Comparison of ENCODE assay signal across 19 cellular contexts in the genomic region with DNA sequence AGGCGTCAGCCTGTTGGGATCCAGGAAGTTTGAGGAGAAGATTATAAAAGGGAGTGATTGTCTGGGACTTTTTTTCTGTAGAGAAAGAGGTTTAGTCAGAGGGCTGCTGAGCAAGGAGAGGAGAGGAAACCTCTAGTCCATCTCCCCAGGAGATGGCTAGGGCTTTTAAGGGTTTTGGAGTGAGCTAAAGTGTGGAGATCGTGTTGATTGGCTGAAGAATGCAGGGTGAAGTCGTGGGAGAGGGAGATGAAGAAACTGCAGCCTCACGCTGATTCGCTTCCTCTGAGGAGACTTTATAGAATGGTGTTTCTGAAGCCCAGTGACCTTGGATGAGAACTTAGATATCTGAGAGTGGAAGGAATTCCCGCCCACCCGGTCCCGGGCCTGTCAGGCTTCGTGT.
DNase-seq lines count a peak whose midpoint lies in the region; ATAC-seq, FAIRE-seq and TF ChIP-seq lines count a peak whose summit lies in the region.
"Had no signal": no experiment of that assay in that cellular context is flagged by ENCODE, and none has a peak within 500 bp of the region (broad histone marks: within the 10 kb centered on the region; RNA-seq: fewer than 3 reads in every experiment).

No MANE protein-coding gene starts in this region.

- no peaks in the 10 kb centered on the region for H3K9me1 ChIP-seq in K562 (ENCODE audit: control insufficient read depth, insufficient read depth, low read length)

- no peak overlapping the region for H3K4me3 ChIP-seq in AG10803 (ENCODE audit: low read length)
- no peak overlapping the region for H3K4me3 ChIP-seq in K562
- no peak overlapping the region for H3K4me3 ChIP-seq in MG63
- H3K4me3 ChIP-seq: breast epithelium, gastrocnemius medialis, skin epidermis, suprapubic skin had no signal

- H3K36me3 Mint-ChIP-seq in naive B cell = peaks cover 0 to under 1% of the 10 kb centered on the region in 2 donors
- H3K36me3 Mint-ChIP-seq: activated naive CD4-positive, alpha-beta T cell treated with anti-CD3 and anti-CD28 coated beads, Interleukin-2, amount 50 U/mL, for 72 hours had no signal

- WGBS in K562 (ENCODE audit: insufficient coverage, low coverage, missing lambda C conversion rate) = 0% methylated on average over 9 of the region's 9 CpGs

- TF ChIP-seq CTCF in AG10803 (conservative IDR thresholded peaks at IDR 0.05; ENCODE audit: low read length) (no peak), K562 (IDR thresholded peaks at IDR 0.05 in 2 of 3, conservative IDR thresholded peaks at IDR 0.05 in 1 of 3; ENCODE audit: insufficient read depth in 2 of 3, low read depth in 1 of 3, low read length in 3 of 3) (no peak)

- peak overlapping the region; percentile 70 to 91 (median 87) for H3K27ac Mint-ChIP-seq in naive B cell

- H3K4me3 Mint-ChIP-seq in naive B cell = peak overlapping the region in 6 of 8 donors; percentile 19 to 87 (median 80)
- H3K4me3 Mint-ChIP-seq: dendritic cell treated with granulocyte-macrophage colony-stimulating factor and Interleukin-4, amounts not matched to agents 40 ng/mL and 50 ng/mL, for 4 days; H9 had no signal

- H3K79me2 ChIP-seq in K562 (ENCODE audit: control insufficient read depth, insufficient read depth, low read length) = no peaks in the 10 kb centered on the region

- in situ Hi-C loops in K562 (cut with MboI) = no loop called here

- TF ChIP-seq RAD21 in K562 (CRISPR knock-in tag; conservative IDR thresholded peaks at IDR 0.05 in 1 of 2, IDR thresholded peaks at IDR 0.05 in 1 of 2) = no peak

- POLR2A ChIA-PET in K562 (lab: Yijun Ruan, JAX) = no interaction called here

- no peak for TF ChIP-seq EP300 in K562 (IDR thresholded peaks at IDR 0.05; ENCODE audit: low read length)

- no peak overlapping the region for H3K9ac ChIP-seq in K562 (ENCODE audit: insufficient read depth in 1 of 2, low read depth in 2 of 2, low read length in 2 of 2)

- H3K27ac ChIP-seq in K562 (ENCODE audit: extremely low read depth, low read depth, low read length) = no peak overlapping the region
- H3K27ac ChIP-seq: gastrocnemius medialis, skin epidermis, suprapubic skin had no signal

- H3K27me3 Mint-ChIP-seq in naive B cell = peaks cover 0 to under 1% (median 0%) of the 10 kb centered on the region in 3 donors
- H3K27me3 Mint-ChIP-seq: dendritic cell treated with granulocyte-macrophage colony-stimulating factor and Interleukin-4, amounts not matched to agents 40 ng/mL and 50 ng/mL, for 4 days had no signal

- DNase-seq in AG10803 (ENCODE audit: low read depth) (peak; percentile 18), EH (ENCODE audit: low read depth) (peak; percentile 9), K562 (ENCODE audit: extremely low read depth in 1 of 4, low spot score in 3 of 4) (no peak), naive B cell (no peak), NCI-H526 treated with DMSO at 0.1 percent for 48 hours (lab: John Stamatoyannopoulos, UW) (no peak), MG63 (no peak)
- DNase-seq in effector CD4-positive, alpha-beta T cell = no peak
- DNase-seq: activated CD4-positive, alpha-beta T cell treated with anti-CD3 and anti-CD28 coated beads, Interleukin-2, amount 50 U/mL, for 48 hours; gastrocnemius medialis; GDM1; H9; SHP77; T-helper 1 cell had no signal

- H3K4me1 ChIP-seq in K562 (replicated peaks in 1 of 2; ENCODE audit: control insufficient read depth in 2 of 2, insufficient read depth in 2 of 2, low read length in 2 of 2) = no peaks in the 10 kb centered on the region
- H3K4me1 ChIP-seq: gastrocnemius medialis had no signal

- intact Hi-C loops in K562 (cut with micrococcal nuclease) = no loop called here

- CTCF ChIA-PET in K562 (lab: Yijun Ruan, JAX; ENCODE audit: low intra/inter-chr PET ratio) = no interaction called here

- H3K9me3 ChIP-seq in K562 (replicated peaks; ENCODE audit: control insufficient read depth, insufficient read depth, low read depth, low read length) = no peaks in the 10 kb centered on the region
- no peaks in the 10 kb centered on the region for H3K9me3 ChIP-seq in MG63
- H3K9me3 ChIP-seq: breast epithelium, gastrocnemius medialis, suprapubic skin had no signal

- H3K4me2 ChIP-seq in K562 (ENCODE audit: insufficient read depth, low read length) = no peak overlapping the region

- peaks cover 0 to 2% (median 0%) of the 10 kb centered on the region in 7 donors for H3K9me3 Mint-ChIP-seq in naive B cell
- H3K9me3 Mint-ChIP-seq: dendritic cell treated with granulocyte-macrophage colony-stimulating factor and Interleukin-4, amounts not matched to agents 40 ng/mL and 50 ng/mL, for 4 days; H9 had no signal

- no peak for TF ChIP-seq POLR2A in K562 (conservative IDR thresholded peaks at IDR 0.05)

- no peak for FAIRE-seq in K562 (lab: Jason Lieb, UNC)

- no peaks in the 10 kb centered on the region for H3K36me3 ChIP-seq in K562 (ENCODE audit: control insufficient read depth, insufficient read depth, low read length)
- H3K36me3 ChIP-seq in MG63 = no peaks in the 10 kb centered on the region
- H3K36me3 ChIP-seq: breast epithelium, gastrocnemius medialis, suprapubic skin had no signal

- ATAC-seq in K562 (no peak), naive B cell (ENCODE audit: low read depth in 2 of 2) (no peak), GM19455 (IDR thresholded peaks at IDR 0.05; ENCODE audit: unreplicated experiment) (no peak)
- ATAC-seq: activated naive CD4-positive, alpha-beta T cell treated with anti-CD3 and anti-CD28 coated beads, Interleukin-2, amount 50 U/mL, for 72 hours; gastrocnemius medialis had no signal

- peaks cover 0 to 22% of the 10 kb centered on the region in 2 experiments; a peak in 3 of 5 replicates for H3K27me3 ChIP-seq in K562 (ENCODE audit: control insufficient read depth in 2 of 2, insufficient read depth in 2 of 2, low read length in 2 of 2)
- H3K27me3 ChIP-seq in MG63 = no peaks in the 10 kb centered on the region
- H3K27me3 ChIP-seq: breast epithelium, gastrocnemius medialis, suprapubic skin had no signal

- H2AFZ ChIP-seq in K562 (ENCODE audit: low read depth, low read length) = peak overlapping the region; percentile 44; the same call in 1 of the 2 replicates

- no TSS peak for BruUV-seq in K562 (replicated peaks; lab: Mats Ljungman, UMichigan)

- H3K4me1 Mint-ChIP-seq in naive B cell = peaks cover 62 to 79% (median 73%) of the 10 kb centered on the region in 3 donors

- H4K20me1 ChIP-seq in K562 (replicated peaks; ENCODE audit: control insufficient read depth, insufficient read depth, low read length) = no peaks in the 10 kb centered on the region; the same call in none of the 2 replicates

TF ChIP-seq in K562, 482 proteins besides CTCF, POLR2A, EP300 and RAD21 (continues in another document):
- TF ChIP-seq TCF3 (CRISPR knock-in tag; IDR thresholded peaks at IDR 0.05) (no peak), CREBBP (IDR thresholded peaks at IDR 0.05; ENCODE audit: low read depth, low read length) (no peak), ZNF699 (CRISPR knock-in tag; IDR thresholded peaks at IDR 0.05; ENCODE audit: insufficient replicate concordance) (no peak), ZNF561 (CRISPR knock-in tag; conservative IDR thresholded peaks at IDR 0.05) (no peak), HDAC8 (tag; IDR thresholded peaks at IDR 0.05) (no peak), NONO (IDR thresholded peaks at IDR 0.05; ENCODE audit: low read depth in 2 of 2, low read length in 1 of 2) (no peak)
- TF ChIP-seq, protein P1, sequence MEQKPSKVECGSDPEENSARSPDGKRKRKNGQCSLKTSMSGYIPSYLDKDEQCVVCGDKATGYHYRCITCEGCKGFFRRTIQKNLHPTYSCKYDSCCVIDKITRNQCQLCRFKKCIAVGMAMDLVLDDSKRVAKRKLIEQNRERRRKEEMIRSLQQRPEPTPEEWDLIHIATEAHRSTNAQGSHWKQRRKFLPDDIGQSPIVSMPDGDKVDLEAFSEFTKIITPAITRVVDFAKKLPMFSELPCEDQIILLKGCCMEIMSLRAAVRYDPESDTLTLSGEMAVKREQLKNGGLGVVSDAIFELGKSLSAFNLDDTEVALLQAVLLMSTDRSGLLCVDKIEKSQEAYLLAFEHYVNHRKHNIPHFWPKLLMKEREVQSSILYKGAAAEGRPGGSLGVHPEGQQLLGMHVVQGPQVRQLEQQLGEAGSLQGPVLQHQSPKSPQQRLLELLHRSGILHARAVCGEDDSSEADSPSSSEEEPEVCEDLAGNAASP (IDR thresholded peaks at IDR 0.05) = no peak
- TF ChIP-seq, protein P2, sequence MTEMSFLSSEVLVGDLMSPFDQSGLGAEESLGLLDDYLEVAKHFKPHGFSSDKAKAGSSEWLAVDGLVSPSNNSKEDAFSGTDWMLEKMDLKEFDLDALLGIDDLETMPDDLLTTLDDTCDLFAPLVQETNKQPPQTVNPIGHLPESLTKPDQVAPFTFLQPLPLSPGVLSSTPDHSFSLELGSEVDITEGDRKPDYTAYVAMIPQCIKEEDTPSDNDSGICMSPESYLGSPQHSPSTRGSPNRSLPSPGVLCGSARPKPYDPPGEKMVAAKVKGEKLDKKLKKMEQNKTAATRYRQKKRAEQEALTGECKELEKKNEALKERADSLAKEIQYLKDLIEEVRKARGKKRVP (CRISPR knock-in tag; IDR thresholded peaks at IDR 0.05) = no peak
- TF ChIP-seq, protein P3, sequence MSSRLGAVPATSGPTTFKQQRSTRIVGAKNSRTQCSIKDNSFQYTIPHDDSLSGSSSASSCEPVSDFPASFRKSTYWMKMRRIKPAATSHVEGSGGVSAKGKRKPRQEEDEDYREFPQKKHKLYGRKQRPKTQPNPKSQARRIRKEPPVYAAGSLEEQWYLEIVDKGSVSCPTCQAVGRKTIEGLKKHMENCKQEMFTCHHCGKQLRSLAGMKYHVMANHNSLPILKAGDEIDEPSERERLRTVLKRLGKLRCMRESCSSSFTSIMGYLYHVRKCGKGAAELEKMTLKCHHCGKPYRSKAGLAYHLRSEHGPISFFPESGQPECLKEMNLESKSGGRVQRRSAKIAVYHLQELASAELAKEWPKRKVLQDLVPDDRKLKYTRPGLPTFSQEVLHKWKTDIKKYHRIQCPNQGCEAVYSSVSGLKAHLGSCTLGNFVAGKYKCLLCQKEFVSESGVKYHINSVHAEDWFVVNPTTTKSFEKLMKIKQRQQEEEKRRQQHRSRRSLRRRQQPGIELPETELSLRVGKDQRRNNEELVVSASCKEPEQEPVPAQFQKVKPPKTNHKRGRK (tag; IDR thresholded peaks at IDR 0.05) = no peak

Comparison
In these comparisons a context has a peak if more than half of its experiments do, and no peak if none do; other contexts are left out.
1. DNase-seq: peak in AG10803 (single experiment) and EH (single experiment); none in K562 (0 of 4), naive B cell (single experiment), NCI-H526 treated with DMSO at 0.1 percent for 48 hours (single experiment), MG63 (single experiment) and effector CD4-positive, alpha-beta T cell (single experiment).